Comparison of ENCODE assay signal across 22 cellular contexts in the genomic region with DNA sequence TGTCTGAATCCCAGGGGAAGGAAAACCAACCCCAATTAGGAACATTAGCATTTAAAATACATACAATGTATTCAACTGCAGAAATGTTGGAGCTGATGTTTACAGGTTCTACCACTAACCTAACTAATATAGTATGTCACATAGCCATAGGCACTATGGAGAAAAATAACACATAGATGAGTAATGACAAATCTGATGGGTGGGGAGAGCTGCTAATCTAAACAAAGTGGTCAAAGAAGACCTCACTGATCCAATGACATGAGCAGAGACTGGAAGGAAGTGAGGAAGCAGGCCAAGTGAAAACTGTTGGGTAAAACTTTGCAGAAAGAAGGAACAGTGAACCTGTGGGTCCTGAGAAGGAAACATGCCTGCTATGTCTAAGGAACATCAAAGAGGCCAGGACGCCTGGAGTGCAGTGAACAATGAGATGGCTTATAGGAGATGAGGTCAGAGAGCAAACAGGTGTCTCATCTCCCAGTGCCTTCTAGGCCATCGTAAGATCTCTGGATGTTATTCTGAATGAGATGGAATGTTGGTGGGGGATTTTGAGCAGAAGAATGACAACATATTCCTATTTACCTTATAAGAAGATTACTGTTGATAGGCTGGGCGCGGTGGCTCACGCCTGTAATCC.
A peak's percentile ranks its signal among the peaks of the same experiment; 100 is the strongest.
DNase-seq lines count a peak whose midpoint lies in the region; ATAC-seq and TF ChIP-seq lines count a peak whose summit lies in the region.
"Had no signal": no experiment of that assay in that cellular context is flagged by ENCODE, and none has a peak within 500 bp of the region (broad histone marks: within the 10 kb centered on the region; RNA-seq: fewer than 3 reads in every experiment).

No MANE protein-coding gene starts in this region.

- intact Hi-C loops in MCF 10A (cut with micrococcal nuclease) (no loop called here), breast epithelium (cut with DNase I; ENCODE audit: low total_unique reads) (no loop called here)

- H3K9me3 Mint-ChIP-seq in MCF 10A (ENCODE audit: unreplicated experiment) = no peaks in the 10 kb centered on the region
- H3K9me3 Mint-ChIP-seq in stimulated activated memory B cell treated with anti-CD40 and anti-IgM and Interleukin-4, amounts not matched to agents 10 μg/mL and 1 μg/mL and 100 μg/mL, for 72 hours = no peaks in the 10 kb centered on the region
- H3K9me3 Mint-ChIP-seq: activated CD8-positive, alpha-beta T cell treated with anti-CD3 and anti-CD28 coated beads for 36 hours; naive B cell had no signal

- no peak for TF ChIP-seq CTCF in MCF 10A (IDR thresholded peaks at IDR 0.05; ENCODE audit: unreplicated experiment)
- no peak for TF ChIP-seq CTCF in breast epithelium (IDR thresholded peaks at IDR 0.05)

- CTCF ChIA-PET in MCF 10A (lab: Yijun Ruan, JAX) = interaction anchor here (0.7 to 1.8 kb wide), 2 partner anchors 12 to 658 kb away, joined by 5 to 11 read pairs; no protein-coding TSS in a partner anchor

- H3K36me3 Mint-ChIP-seq in MCF 10A (ENCODE audit: insufficient read depth, unreplicated experiment) = no peaks in the 10 kb centered on the region
- H3K36me3 Mint-ChIP-seq in stimulated activated memory B cell treated with anti-CD40 and anti-IgM and Interleukin-4, amounts not matched to agents 10 μg/mL and 1 μg/mL and 100 μg/mL, for 72 hours = no peaks in the 10 kb centered on the region
- H3K36me3 Mint-ChIP-seq: naive B cell had no signal

- H3K27me3 ChIP-seq in breast epithelium = no peaks in the 10 kb centered on the region
- H3K27me3 ChIP-seq: BE2C had no signal

- H3K36me3 ChIP-seq in breast epithelium = no peaks in the 10 kb centered on the region
- H3K36me3 ChIP-seq: BE2C had no signal

- DNase-seq in MCF 10A (ENCODE audit: unreplicated experiment) = peak; percentile 40
- no peak for DNase-seq in breast epithelium (ENCODE audit: low spot score in 2 of 2)
- peak; percentile 43 for DNase-seq in amniotic epithelial cell (ENCODE audit: low read depth)
- peak; percentile 76 for DNase-seq in fibroblast of peridontal ligament (ENCODE audit: extremely low read depth)
- no peak for DNase-seq in HuH-7 (ENCODE audit: low spot score)
- DNase-seq in HuH-7.5 (ENCODE audit: low spot score) = no peak
- DNase-seq: 8988T; activated CD8-positive, alpha-beta T cell treated with anti-CD3 and anti-CD28 coated beads for 36 hours; activated naive CD4-positive, alpha-beta T cell treated with Interleukin-2 at 50 U/mL for 16 hours; activated T-cell treated with anti-CD3 and anti-CD28 coated beads, Interleukin-2, amount 50 U/mL, for 1 hour; BE2C; Calu3; kidney; naive B cell; NCI-H187 treated with DMSO at 0.1 percent for 48 hours; NCI-H345; NK-92 treated with Interleukin-12 subunit alpha and Interleukin-12 subunit beta, amount 100 ng/mL, for 24 hours; stimulated activated CD8-positive, alpha-beta memory T cell treated with anti-CD3 and anti-CD28 coated beads, Interleukin-4, amount 100 ng/mL, for 48 hours; T-helper 9 cell had no signal

- H3K9me3 ChIP-seq in breast epithelium = no peaks in the 10 kb centered on the region
- H3K9me3 ChIP-seq: BE2C had no signal

- H3K27ac Mint-ChIP-seq in MCF 10A (ENCODE audit: low read depth, unreplicated experiment) = no peak overlapping the region
- no peak overlapping the region for H3K27ac Mint-ChIP-seq in stimulated activated memory B cell treated with anti-CD40 and anti-IgM and Interleukin-4, amounts not matched to agents 10 μg/mL and 1 μg/mL and 100 μg/mL, for 72 hours
- H3K27ac Mint-ChIP-seq: activated CD8-positive, alpha-beta T cell treated with anti-CD3 and anti-CD28 coated beads for 36 hours; naive B cell had no signal

- peak; percentile 31 for ATAC-seq in stimulated activated memory B cell treated with anti-CD40 and anti-IgM and Interleukin-4, amounts not matched to agents 10 μg/mL and 1 μg/mL and 100 μg/mL, for 72 hours
- ATAC-seq in GM21619 (IDR thresholded peaks at IDR 0.05; ENCODE audit: unreplicated experiment) = no peak
- ATAC-seq: activated CD8-positive, alpha-beta T cell treated with anti-CD3 and anti-CD28 coated beads for 36 hours had no signal

- BruUV-seq in MCF 10A (replicated peaks; lab: Mats Ljungman, UMichigan) = no TSS peak

- H3K27me3 Mint-ChIP-seq in MCF 10A (ENCODE audit: insufficient read depth, unreplicated experiment) = no peaks in the 10 kb centered on the region
- H3K27me3 Mint-ChIP-seq in stimulated activated memory B cell treated with anti-CD40 and anti-IgM and Interleukin-4, amounts not matched to agents 10 μg/mL and 1 μg/mL and 100 μg/mL, for 72 hours = no peaks in the 10 kb centered on the region
- H3K27me3 Mint-ChIP-seq: activated CD8-positive, alpha-beta T cell treated with anti-CD3 and anti-CD28 coated beads for 36 hours had no signal

- H3K27ac ChIP-seq in breast epithelium = no peak overlapping the region
- H3K27ac ChIP-seq: KMS-11 had no signal

- POLR2A ChIA-PET in MCF 10A (lab: Yijun Ruan, JAX) = interaction anchor here (0.7 kb wide), 1 partner anchor 397 kb away, joined by 3 read pairs; no protein-coding TSS in a partner anchor

- H3K4me1 Mint-ChIP-seq in MCF 10A (ENCODE audit: insufficient read depth, unreplicated experiment) = no peaks in the 10 kb centered on the region
- H3K4me1 Mint-ChIP-seq in stimulated activated memory B cell treated with anti-CD40 and anti-IgM and Interleukin-4, amounts not matched to agents 10 μg/mL and 1 μg/mL and 100 μg/mL, for 72 hours = no peaks in the 10 kb centered on the region
- H3K4me1 Mint-ChIP-seq: naive B cell had no signal

- H3K4me3 Mint-ChIP-seq in MCF 10A (ENCODE audit: unreplicated experiment) = no peak overlapping the region
- no peak overlapping the region for H3K4me3 Mint-ChIP-seq in stimulated activated memory B cell treated with anti-CD40 and anti-IgM and Interleukin-4, amounts not matched to agents 10 μg/mL and 1 μg/mL and 100 μg/mL, for 72 hours
- H3K4me3 Mint-ChIP-seq: activated CD8-positive, alpha-beta T cell treated with anti-CD3 and anti-CD28 coated beads for 36 hours; naive B cell had no signal

- no peaks in the 10 kb centered on the region for H3K4me1 ChIP-seq in breast epithelium

- TF ChIP-seq POLR2A in breast epithelium (IDR thresholded peaks at IDR 0.05) = no peak

- H3K4me3 ChIP-seq in breast epithelium = no peak overlapping the region

Comparison
In these comparisons a context has a peak if more than half of its experiments do, and no peak if none do; other contexts are left out.
1. DNase-seq: peak in MCF 10A (single experiment), amniotic epithelial cell (single experiment) and fibroblast of peridontal ligament (single experiment); none in breast epithelium (0 of 2), HuH-7 (single experiment) and HuH-7.5 (single experiment).